9 cellular contexts compared by ENCODE assay signal in the genomic region with DNA sequence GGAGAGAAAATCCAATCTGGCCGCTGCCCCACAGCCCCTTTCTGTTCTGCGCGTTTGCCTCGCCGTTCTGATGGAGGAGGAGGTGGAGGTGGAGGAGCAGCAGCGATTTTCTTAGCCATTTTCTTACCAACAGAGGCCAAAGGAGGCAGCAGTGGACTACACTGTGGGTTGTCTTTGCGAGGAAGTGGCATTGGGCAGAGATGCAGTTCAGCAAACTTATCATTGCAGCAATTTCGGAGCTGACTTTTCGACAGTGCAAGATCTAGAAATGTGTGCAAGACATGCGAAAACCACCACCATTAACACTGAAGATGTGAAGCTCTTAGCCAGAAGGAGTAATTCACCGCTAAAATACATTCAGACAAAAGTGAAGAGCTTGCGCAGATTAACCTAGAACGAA. TPM values are rescaled to one million over a fixed set of nuclear protein-coding genes. Genes with fewer than 3 reads are reported as not detected.
DNase-seq lines count a peak whose midpoint lies in the region; ATAC-seq, FAIRE-seq and TF ChIP-seq lines count a peak whose summit lies in the region.
"Had no signal": no experiment of that assay in that cellular context is flagged by ENCODE, and none has a peak within 500 bp of the region (broad histone marks: within the 10 kb centered on the region; RNA-seq: fewer than 3 reads in every experiment).

No MANE protein-coding gene starts in this region.

- peak overlapping the region; percentile 97 for H3K27ac ChIP-seq in CD8-positive, alpha-beta T cell (ENCODE audit: low read depth, low read length)
- no peak overlapping the region for H3K27ac ChIP-seq in vagina

- POLR2A ChIA-PET in CD8-positive, alpha-beta T cell (lab: Charles Lee) = interaction anchor here (0.7 kb wide), 1 partner anchor 77 kb away, joined by 5 read pairs; no protein-coding TSS in a partner anchor

- H3K27me3 ChIP-seq in CD8-positive, alpha-beta T cell (ENCODE audit: insufficient read depth, low read length) = no peaks in the 10 kb centered on the region
- H3K27me3 ChIP-seq in vagina = no peaks in the 10 kb centered on the region

- intact Hi-C loops in CD8-positive, alpha-beta T cell (cut with DNase I, micrococcal nuclease) = loop anchor here in 1 of 2 experiments (5.0 kb wide), 1 partner anchor 1772 kb away; no protein-coding TSS in a partner anchor
- intact Hi-C loops in vagina (cut with DNase I) = no loop called here

- no peaks in the 10 kb centered on the region for H3K9me3 Mint-ChIP-seq in CD8-positive, alpha-beta T cell
- H3K9me3 Mint-ChIP-seq in endothelial cell (ENCODE audit: unreplicated experiment) (no peaks in the 10 kb centered on the region), nephron (no peaks in the 10 kb centered on the region)

- no peak for ATAC-seq in CD8-positive, alpha-beta T cell
- no peak for ATAC-seq in GM18870 (IDR thresholded peaks at IDR 0.05; ENCODE audit: unreplicated experiment)

- H3K27me3 Mint-ChIP-seq in CD8-positive, alpha-beta T cell (ENCODE audit: low read depth) = no peaks in the 10 kb centered on the region
- H3K27me3 Mint-ChIP-seq in endothelial cell (ENCODE audit: unreplicated experiment) (peaks cover 4% of the 10 kb centered on the region), nephron (ENCODE audit: low read depth) (no peaks in the 10 kb centered on the region)

- peaks cover 4% of the 10 kb centered on the region for H3K36me3 Mint-ChIP-seq in CD8-positive, alpha-beta T cell
- H3K36me3 Mint-ChIP-seq in endothelial cell (ENCODE audit: low read depth, unreplicated experiment) = peaks cover 5% of the 10 kb centered on the region
- no peaks in the 10 kb centered on the region for H3K36me3 Mint-ChIP-seq in nephron (ENCODE audit: low read depth)

- peak; percentile 32 for TF ChIP-seq CTCF in CD8-positive, alpha-beta T cell (IDR thresholded peaks at IDR 0.05)
- peak; percentile 55 for TF ChIP-seq CTCF in endothelial cell (IDR thresholded peaks at IDR 0.05; ENCODE audit: unreplicated experiment)
- peak; percentile 26 to 36 (median 32) for TF ChIP-seq CTCF in nephron (IDR thresholded peaks at IDR 0.05; ENCODE audit: unreplicated experiment in 3 of 3)
- peak in 1 of 3 experiments; percentile 29 for TF ChIP-seq CTCF in vagina (IDR thresholded peaks at IDR 0.05)

- H3K4me1 Mint-ChIP-seq in CD8-positive, alpha-beta T cell (ENCODE audit: low read depth) = peaks cover 26% of the 10 kb centered on the region
- H3K4me1 Mint-ChIP-seq in endothelial cell (ENCODE audit: unreplicated experiment) (peaks cover 14% of the 10 kb centered on the region), nephron (peaks cover 24% of the 10 kb centered on the region)

- H3K36me3 ChIP-seq in CD8-positive, alpha-beta T cell (ENCODE audit: insufficient read depth, low read length) = no peaks in the 10 kb centered on the region
- no peaks in the 10 kb centered on the region for H3K36me3 ChIP-seq in vagina

- CTCF ChIA-PET in CD8-positive, alpha-beta T cell (lab: Charles Lee) = interaction anchor here (1.4 to 3.6 kb wide), 3 partner anchors 10 to 47 kb away, joined by 4 to 19 read pairs (median 6); no protein-coding TSS in a partner anchor

- no peaks in the 10 kb centered on the region for H3K9me3 ChIP-seq in CD8-positive, alpha-beta T cell (ENCODE audit: low read length)
- H3K9me3 ChIP-seq in vagina = no peaks in the 10 kb centered on the region

- peak overlapping the region; percentile 92 for H3K27ac Mint-ChIP-seq in CD8-positive, alpha-beta T cell
- H3K27ac Mint-ChIP-seq in endothelial cell (ENCODE audit: unreplicated experiment) (peak overlapping the region; percentile 90), nephron (peak overlapping the region; percentile 13 to 91 (median 65))

- H3K4me1 ChIP-seq in CD8-positive, alpha-beta T cell (ENCODE audit: insufficient read depth, low read length) = no peaks in the 10 kb centered on the region
- H3K4me1 ChIP-seq in vagina = no peaks in the 10 kb centered on the region

- TF ChIP-seq POLR2A in vagina (IDR thresholded peaks at IDR 0.05) = no peak

- DNase-seq in CD8-positive, alpha-beta T cell = peak in 6 of 7 experiments; percentile 6 to 50 (median 24)
- peak; percentile 17 for DNase-seq in Jurkat, Clone E6-1 (ENCODE audit: low read depth, low spot score)
- peak; percentile 37 for DNase-seq in activated CD4-positive, alpha-beta T cell treated with anti-CD3 and anti-CD28 coated beads for 48 hours
- DNase-seq in endothelial cell (ENCODE audit: low spot score) = peak; percentile 54
- DNase-seq in vagina (ENCODE audit: extremely low spot score in 2 of 2) = no peak
- DNase-seq in GM19239 (ENCODE audit: insufficient read length, low spot score) = no peak

- no peak overlapping the region for H3K4me3 ChIP-seq in CD8-positive, alpha-beta T cell (ENCODE audit: low read depth, low read length)
- H3K4me3 ChIP-seq in Jurkat, Clone E6-1 (ENCODE audit: low read length) = no peak overlapping the region
- no peak overlapping the region for H3K4me3 ChIP-seq in vagina

- peak overlapping the region; percentile 92 for H3K4me3 Mint-ChIP-seq in CD8-positive, alpha-beta T cell
- H3K4me3 Mint-ChIP-seq in endothelial cell (ENCODE audit: unreplicated experiment) = peak overlapping the region; percentile 84
- H3K4me3 Mint-ChIP-seq in nephron = peak overlapping the region; percentile 89 to 98 (median 91)

- FAIRE-seq in GM19239 (lab: Jason Lieb, UNC) = no peak
- FAIRE-seq: islet of Langerhans had no signal

RNA-seq across cellular contexts. Expression of a gene that starts 1.9 kb away (rescaled TPM):
- 10 to 100 TPM; 48.6 to 56.2 TPM for total RNA-seq in CD8-positive, alpha-beta T cell
- 20.8 TPM for polyA plus RNA-seq in Jurkat, Clone E6-1 (2012; ENCODE audit: insufficient read depth, insufficient read length)
- total RNA-seq in endothelial cell (ENCODE audit: unreplicated experiment) (41.2 TPM), vagina (58.2 TPM)

Comparison
In these comparisons a context has a peak if more than half of its experiments do, and no peak if none do; other contexts are left out.
1. DNase-seq: peak in CD8-positive, alpha-beta T cell (6 of 7), Jurkat, Clone E6-1 (single experiment), activated CD4-positive, alpha-beta T cell treated with anti-CD3 and anti-CD28 coated beads for 48 hours (single experiment) and endothelial cell (single experiment); none in vagina (0 of 2) and GM19239 (single experiment).
2. Peak in every context shown above with its lines, with median percentiles within 50 percentile points of each other: H3K27ac Mint-ChIP-seq and H3K4me3 Mint-ChIP-seq.